ENCODE assay signal across 9 cellular contexts in the genomic region with DNA sequence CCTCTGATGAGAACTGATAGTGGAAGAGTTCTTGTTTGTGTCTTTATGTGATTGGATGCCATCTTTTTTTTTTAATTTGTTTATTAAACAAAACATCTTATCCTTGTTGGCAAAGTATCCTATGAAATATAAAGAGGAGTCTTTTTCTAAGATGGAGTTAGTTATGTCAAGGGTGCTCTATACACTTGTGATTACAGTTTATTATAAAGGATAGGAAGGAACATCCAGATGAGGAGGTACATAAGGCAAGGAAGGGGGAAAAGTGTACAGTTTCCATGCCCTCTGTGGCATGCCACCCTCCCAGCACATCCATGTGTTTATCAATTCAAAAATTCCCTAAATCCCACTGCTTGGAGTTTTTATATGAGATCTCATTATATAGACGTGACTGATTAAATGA. TPM values are rescaled to one million over a fixed set of nuclear protein-coding genes. Genes with fewer than 3 reads are reported as not detected.
"Had no signal": no experiment of that assay in that cellular context is flagged by ENCODE, and none has a peak within 500 bp of the region (broad histone marks: within the 10 kb centered on the region; RNA-seq: fewer than 3 reads in every experiment).

No MANE protein-coding gene starts in this region.

- H3K4me2 ChIP-seq: KMS-11 had no signal

- ATAC-seq: HepG2 had no signal

- H3K27ac ChIP-seq: HL-60, KMS-11 had no signal

- FAIRE-seq: HepG2, HTR-8/SVneo had no signal

- DNase-seq: IMR-90, KBM-7, KG1 had no signal

- H3K9ac ChIP-seq: KMS-11 had no signal

RNA-seq across cellular contexts. Expression of a gene that starts 7.4 kb away (rescaled TPM):
- total RNA-seq: HepG2, HT1080, IMR-90 had no signal
- polyA plus RNA-seq: HepG2, IgD-negative memory B cell, IMR-90 had no signal
